ENCODE assay signal across 1 cellular context in the genomic region with DNA sequence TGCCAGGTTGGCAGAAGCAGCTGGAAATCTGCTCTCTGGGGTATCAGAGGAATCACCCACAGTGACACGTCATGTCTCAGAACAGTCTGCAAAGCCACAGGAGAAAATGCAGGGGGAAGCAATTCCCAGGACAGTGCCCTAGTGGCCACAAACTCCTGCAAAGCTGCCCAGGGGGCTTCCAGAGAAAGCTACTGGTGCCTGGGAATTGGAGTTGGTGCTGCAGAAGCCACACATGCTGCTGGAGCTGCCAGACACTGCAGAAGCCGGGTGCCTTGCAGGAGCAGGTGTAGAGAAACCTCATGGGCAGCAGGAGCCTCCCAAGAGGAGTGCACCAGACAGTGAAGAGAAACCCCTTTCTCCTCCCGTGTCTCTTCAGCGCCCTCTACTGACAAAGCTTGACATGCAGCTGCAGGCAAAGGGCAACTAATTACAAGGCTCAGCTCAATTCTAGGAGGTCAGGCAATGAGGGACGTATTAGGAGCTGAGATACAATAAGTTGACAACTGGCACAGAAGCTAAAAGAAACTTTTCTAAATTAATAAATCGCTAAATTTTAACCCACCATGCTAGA.
TF ChIP-seq lines count a peak whose summit lies in the region.

No MANE protein-coding gene starts in this region.

TF ChIP-seq in GM12878, 131 proteins besides CTCF, POLR2A, EP300 and RAD21 (continued from another document):
- TF ChIP-seq, protein P1, sequence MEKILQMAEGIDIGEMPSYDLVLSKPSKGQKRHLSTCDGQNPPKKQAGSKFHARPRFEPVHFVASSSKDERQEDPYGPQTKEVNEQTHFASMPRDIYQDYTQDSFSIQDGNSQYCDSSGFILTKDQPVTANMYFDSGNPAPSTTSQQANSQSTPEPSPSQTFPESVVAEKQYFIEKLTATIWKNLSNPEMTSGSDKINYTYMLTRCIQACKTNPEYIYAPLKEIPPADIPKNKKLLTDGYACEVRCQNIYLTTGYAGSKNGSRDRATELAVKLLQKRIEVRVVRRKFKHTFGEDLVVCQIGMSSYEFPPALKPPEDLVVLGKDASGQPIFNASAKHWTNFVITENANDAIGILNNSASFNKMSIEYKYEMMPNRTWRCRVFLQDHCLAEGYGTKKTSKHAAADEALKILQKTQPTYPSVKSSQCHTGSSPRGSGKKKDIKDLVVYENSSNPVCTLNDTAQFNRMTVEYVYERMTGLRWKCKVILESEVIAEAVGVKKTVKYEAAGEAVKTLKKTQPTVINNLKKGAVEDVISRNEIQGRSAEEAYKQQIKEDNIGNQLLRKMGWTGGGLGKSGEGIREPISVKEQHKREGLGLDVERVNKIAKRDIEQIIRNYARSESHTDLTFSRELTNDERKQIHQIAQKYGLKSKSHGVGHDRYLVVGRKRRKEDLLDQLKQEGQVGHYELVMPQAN (conservative IDR thresholded peaks at IDR 0.05), result no peak
- no peak for TF ChIP-seq SREBF2 (IDR thresholded peaks at IDR 0.05; ENCODE audit: low read length)
- no peak for TF ChIP-seq SREBF1 (IDR thresholded peaks at IDR 0.05; ENCODE audit: low read length)
- no peak for TF ChIP-seq POLR2AphosphoS5 (IDR thresholded peaks at IDR 0.05; ENCODE audit: low read length)
- no peak for TF ChIP-seq IKZF1 (conservative IDR thresholded peaks at IDR 0.05)
